29 cellular contexts compared by ENCODE assay signal in genomic region chr2:109438146-109438545, GRCh38.
DNase-seq lines count a peak whose midpoint lies in the region; ATAC-seq and TF ChIP-seq lines count a peak whose summit lies in the region.
"Had no signal": no experiment of that assay in that cellular context is flagged by ENCODE, and none has a peak within 500 bp of the region (broad histone marks: within the 10 kb centered on the region; RNA-seq: fewer than 3 reads in every experiment).

No MANE protein-coding gene starts in this region.

- no peak overlapping the region for H2AFZ ChIP-seq in GM23338

- no peaks in the 10 kb centered on the region for H3K9me2 ChIP-seq in GM23338 (ENCODE audit: insufficient read depth)

- in situ Hi-C loops in transverse colon (cut with MboI; ENCODE audit: low pct_ligation_motif_present in 1 of 4, low pct_unique_long_range_greater_than_20kb in 1 of 4, low sequenced_read_pairs in 3 of 4) = no loop called here

- H3K79me2 ChIP-seq in GM23338 (replicated peaks; ENCODE audit: insufficient read depth) = no peaks in the 10 kb centered on the region

- no peaks in the 10 kb centered on the region for H3F3A ChIP-seq in GM23338 (replicated peaks; ENCODE audit: low read depth)

- H3K9me3 Mint-ChIP-seq in osteocyte (ENCODE audit: unreplicated experiment) (peaks cover 25% of the 10 kb centered on the region), GM23338 (peaks cover 20% of the 10 kb centered on the region)

- ATAC-seq in HG02885 (IDR thresholded peaks at IDR 0.05; ENCODE audit: poor library complexity, unreplicated experiment) = no peak
- ATAC-seq in GM23338 = no peak
- ATAC-seq: activated T-helper 17 cell treated with anti-CD3 and anti-CD28 coated beads, Interleukin-2, amount 50 U/mL, for 72 hours; stimulated activated memory B cell treated with anti-CD40 and anti-IgM and Interleukin-4, amounts not matched to agents 10 μg/mL and 1 μg/mL and 100 μg/mL, for 72 hours had no signal

- H3K4me1 Mint-ChIP-seq in osteocyte (ENCODE audit: unreplicated experiment) = peaks cover 63% of the 10 kb centered on the region
- H3K4me1 Mint-ChIP-seq in GM23338 = peaks cover 4% of the 10 kb centered on the region; the same call in 1 of the 3 replicates
- H3K4me1 Mint-ChIP-seq: activated B cell treated with CpG ODN at 0.5 μM for 24 hours; activated T-helper 17 cell treated with anti-CD3 and anti-CD28 coated beads, Interleukin-2, amount 50 U/mL, for 72 hours; CD8-positive, alpha-beta memory T cell; stimulated activated memory B cell treated with anti-CD40 and anti-IgM and Interleukin-4, amounts not matched to agents 10 μg/mL and 1 μg/mL and 100 μg/mL, for 72 hours had no signal

- H3K4me1 ChIP-seq in esophagus muscularis mucosa = peaks cover 21 to 29% (median 23%) of the 10 kb centered on the region in 4 donors
- H3K4me1 ChIP-seq in transverse colon = peaks cover 0 to 5% (median 0%) of the 10 kb centered on the region in 4 donors
- no peaks in the 10 kb centered on the region for H3K4me1 ChIP-seq in GM23338 (ENCODE audit: insufficient read depth)
- H3K4me1 ChIP-seq: colonic mucosa, spleen had no signal

- TF ChIP-seq CTCF in esophagus muscularis mucosa (IDR thresholded peaks at IDR 0.05) (no peak), osteocyte (IDR thresholded peaks at IDR 0.05) (no peak), transverse colon (IDR thresholded peaks at IDR 0.05) (no peak), GM23338 (conservative IDR thresholded peaks at IDR 0.05; ENCODE audit: low read depth in 2 of 2) (no peak)

- H3K4me2 ChIP-seq in GM23338 = no peak overlapping the region

- intact Hi-C loops in esophagus muscularis mucosa (cut with DNase I) = no loop called here
- intact Hi-C loops in transverse colon (cut with DNase I; ENCODE audit: low total_unique reads) = no loop called here

- DNase-seq in DMS53 (lab: John Stamatoyannopoulos, UW) (peak; percentile 55), DMS53 treated with DMSO at 0.1 percent for 48 hours (lab: John Stamatoyannopoulos, UW; ENCODE audit: unreplicated experiment) (no peak), esophagus muscularis mucosa (ENCODE audit: extremely low spot score) (no peak), osteocyte (ENCODE audit: extremely low spot score, unreplicated experiment) (no peak), transverse colon (no peak), HCEC 1CT (no peak), GM23338 (ENCODE audit: low spot score) (no peak)
- DNase-seq: activated B cell treated with CpG ODN at 0.5 μM for 24 hours; activated CD4-positive, alpha-beta T cell treated with anti-CD3 and anti-CD28 coated beads, Interleukin-2, amount 50 U/mL, for 4 hours; activated CD8-positive, alpha-beta memory T cell treated with anti-CD3 and anti-CD28 coated beads, Interleukin-2, amount 50 U/mL, for 4 hours; AML-193; CD8-positive, alpha-beta memory T cell; colonic mucosa; endodermal cell; KG1; MM.1S; NCI-H1417 treated with DMSO at 0.1 percent for 48 hours; NCI-H446 treated with DMSO at 0.1 percent for 48 hours; SHP77; spleen; stimulated activated CD4-positive, alpha-beta T cell treated with anti-CD3 and anti-CD28 coated beads, Interleukin-2, amount 100 ng/mL, for 48 hours; SW 1271 had no signal

- no peak for TF ChIP-seq POLR2A in esophagus muscularis mucosa (IDR thresholded peaks at IDR 0.05; ENCODE audit: low read depth)
- no peak for TF ChIP-seq POLR2A in transverse colon (IDR thresholded peaks at IDR 0.05)

- peaks cover 0 to 23% (median 10%) of the 10 kb centered on the region in 4 donors for H3K9me3 ChIP-seq in esophagus muscularis mucosa
- peaks cover 8 to 9% of the 10 kb centered on the region in 2 donors for H3K9me3 ChIP-seq in transverse colon
- H3K9me3 ChIP-seq: colonic mucosa had no signal

- H3K27ac Mint-ChIP-seq in osteocyte (ENCODE audit: unreplicated experiment) (peak overlapping the region; percentile 96), GM23338 (no peak overlapping the region)
- H3K27ac Mint-ChIP-seq: activated B cell treated with CpG ODN at 0.5 μM for 24 hours; activated naive CD8-positive, alpha-beta T cell; activated T-helper 17 cell treated with anti-CD3 and anti-CD28 coated beads, Interleukin-2, amount 50 U/mL, for 72 hours; endodermal cell; stimulated activated memory B cell treated with anti-CD40 and anti-IgM and Interleukin-4, amounts not matched to agents 10 μg/mL and 1 μg/mL and 100 μg/mL, for 72 hours had no signal

- peak overlapping the region in 3 of 4 donors; percentile 45 to 79 (median 61) for H3K27ac ChIP-seq in esophagus muscularis mucosa (replicated peaks in 1 of 4)
- H3K27ac ChIP-seq in transverse colon = peak overlapping the region; percentile 27 to 63 (median 42)
- H3K27ac ChIP-seq in GM23338 (ENCODE audit: low read depth) = no peak overlapping the region
- H3K27ac ChIP-seq: 22Rv1, colonic mucosa, neutrophil, spleen had no signal

- H3K27me3 Mint-ChIP-seq in osteocyte (ENCODE audit: unreplicated experiment) = no peaks in the 10 kb centered on the region
- peaks cover 11% of the 10 kb centered on the region for H3K27me3 Mint-ChIP-seq in GM23338 (ENCODE audit: insufficient read depth, low read depth, poor library complexity)
- H3K27me3 Mint-ChIP-seq: activated B cell treated with CpG ODN at 0.5 μM for 24 hours; activated naive CD8-positive, alpha-beta T cell had no signal

- H3K4me3 ChIP-seq in esophagus muscularis mucosa = no peak overlapping the region
- no peak overlapping the region for H3K4me3 ChIP-seq in transverse colon
- no peak overlapping the region for H3K4me3 ChIP-seq in GM23338
- H3K4me3 ChIP-seq: colonic mucosa, lung, spleen had no signal

- H3K4me3 Mint-ChIP-seq in osteocyte (ENCODE audit: unreplicated experiment) (no peak overlapping the region), GM23338 (no peak overlapping the region)
- H3K4me3 Mint-ChIP-seq: activated B cell treated with CpG ODN at 0.5 μM for 24 hours; activated naive CD8-positive, alpha-beta T cell; activated T-helper 17 cell treated with anti-CD3 and anti-CD28 coated beads, Interleukin-2, amount 50 U/mL, for 72 hours; CD8-positive, alpha-beta memory T cell; endodermal cell; stimulated activated memory B cell treated with anti-CD40 and anti-IgM and Interleukin-4, amounts not matched to agents 10 μg/mL and 1 μg/mL and 100 μg/mL, for 72 hours had no signal

- TF ChIP-seq EP300 in esophagus muscularis mucosa (IDR thresholded peaks at IDR 0.05) (no peak), transverse colon (IDR thresholded peaks at IDR 0.05; ENCODE audit: low read depth) (no peak)

- H3K36me3 ChIP-seq in esophagus muscularis mucosa (peaks cover 0 to 17% (median 4%) of the 10 kb centered on the region in 4 donors), transverse colon (no peaks in the 10 kb centered on the region), GM23338 (ENCODE audit: insufficient read depth) (no peaks in the 10 kb centered on the region)
- H3K36me3 ChIP-seq: colonic mucosa had no signal

- no peaks in the 10 kb centered on the region for H4K20me1 ChIP-seq in GM23338 (replicated peaks; ENCODE audit: insufficient read depth)

- no peaks in the 10 kb centered on the region for H3K27me3 ChIP-seq in esophagus muscularis mucosa
- H3K27me3 ChIP-seq in transverse colon = no peaks in the 10 kb centered on the region
- H3K27me3 ChIP-seq in GM23338 (ENCODE audit: insufficient read depth) = no peaks in the 10 kb centered on the region
- H3K27me3 ChIP-seq: colonic mucosa, neutrophil, spleen had no signal

- WGBS in esophagus muscularis mucosa = no CpG with 5 or more reads among the region's 1 CpG
- 100% methylated on average over 1 of the region's 1 CpG; no CpG with 5 or more reads in 1 of the 2 donors for whole genome bisulfite sequencing in transverse colon (ENCODE audit: low coverage in 1 of 2), 2 donors

- H3K36me3 Mint-ChIP-seq in osteocyte (ENCODE audit: unreplicated experiment) (peaks cover 67% of the 10 kb centered on the region), GM23338 (ENCODE audit: low read depth) (peaks cover 6% of the 10 kb centered on the region; the same call in 2 of the 3 replicates)
- H3K36me3 Mint-ChIP-seq: stimulated activated memory B cell treated with anti-CD40 and anti-IgM and Interleukin-4, amounts not matched to agents 10 μg/mL and 1 μg/mL and 100 μg/mL, for 72 hours had no signal

TF ChIP-seq in GM23338, 12 proteins besides CTCF, POLR2A, EP300 and RAD21:
- TF ChIP-seq EZH2 (IDR thresholded peaks at IDR 0.05; ENCODE audit: low read depth, unreplicated experiment) (no peak), STAT1 (IDR thresholded peaks at IDR 0.05; ENCODE audit: unreplicated experiment) (no peak), JUNB (IDR thresholded peaks at IDR 0.05; ENCODE audit: unreplicated experiment) (no peak), ZNF331 (CRISPR knock-in tag; IDR thresholded peaks at IDR 0.05; ENCODE audit: low read depth) (no peak), EZH2phosphoT487 (IDR thresholded peaks at IDR 0.05; ENCODE audit: unreplicated experiment) (no peak), ETS1 (IDR thresholded peaks at IDR 0.05) (no peak), POLR2AphosphoS5 (IDR thresholded peaks at IDR 0.05; ENCODE audit: low read depth) (no peak)
